ENCODE assay signal across 8 cellular contexts in genomic region chr16:1379054-1379862, GRCh38. TPM values are rescaled to one million over a fixed set of nuclear protein-coding genes. Genes with fewer than 3 reads are reported as not detected.
DNase-seq lines count a peak whose midpoint lies in the region; FAIRE-seq and TF ChIP-seq lines count a peak whose summit lies in the region.

No MANE protein-coding gene starts in this region.

- H3K36me3 ChIP-seq in astrocyte (ENCODE audit: insufficient read depth, low read length): no peaks in the 10 kb centered on the region
- peaks cover 0 to 46% (median 13%) of the 10 kb centered on the region in 4 donors for H3K36me3 ChIP-seq in sigmoid colon

- intact Hi-C loops in sigmoid colon (cut with DNase I): no loop called here

- H3K27ac ChIP-seq in 22Rv1 (peak overlapping the region; percentile 89), astrocyte (ENCODE audit: low read depth, low read length) (peak overlapping the region; percentile 61), sigmoid colon (peak overlapping the region; percentile 69 to 80 (median 74))

- H3K79me2 ChIP-seq in astrocyte (ENCODE audit: insufficient read depth, low read length): peaks cover 5% of the 10 kb centered on the region

- peaks cover 22% of the 10 kb centered on the region for H4K20me1 ChIP-seq in astrocyte (ENCODE audit: insufficient read depth, low read length)

- no peaks in the 10 kb centered on the region for H3K27me3 ChIP-seq in astrocyte (ENCODE audit: insufficient read depth, low read length)
- no peaks in the 10 kb centered on the region for H3K27me3 ChIP-seq in sigmoid colon

- H3K36me3 Mint-ChIP-seq in astrocyte (ENCODE audit: low read depth, unreplicated experiment): peaks cover 5% of the 10 kb centered on the region

- peak overlapping the region; percentile 87 for H3K9ac ChIP-seq in astrocyte (ENCODE audit: low read length)

- DNase-seq in GM12892 (ENCODE audit: insufficient read length) (peak; percentile 84), T-helper 9 cell (peak; percentile 69), astrocyte (ENCODE audit: low read depth) (peak; percentile 40), hypothalamus (lab: John Stamatoyannopoulos, UW) (peak in 37 of 51 donors; percentile 4 to 81 (median 46)), sigmoid colon (peak; percentile 86), pons (ENCODE audit: low spot score) (no peak)

- TF ChIP-seq CTCF in 22Rv1 (IDR thresholded peaks at IDR 0.05) (no peak), astrocyte (IDR thresholded peaks at IDR 0.05; ENCODE audit: insufficient read depth, low read depth, low read length) (no peak), sigmoid colon (IDR thresholded peaks at IDR 0.05) (no peak)

- H3K4me3 ChIP-seq in astrocyte (ENCODE audit: insufficient read depth, low read depth, low read length): peak overlapping the region; percentile 60
- H3K4me3 ChIP-seq in sigmoid colon: peak overlapping the region; percentile 22 to 62 (median 52)

- peak overlapping the region; percentile 81 for H3K4me3 Mint-ChIP-seq in astrocyte (ENCODE audit: unreplicated experiment)

- H2AFZ ChIP-seq in astrocyte (ENCODE audit: low read depth, low read length): peak overlapping the region; percentile 52

- TF ChIP-seq EP300 in Ishikawa (IDR thresholded peaks at IDR 0.05; ENCODE audit: borderline replicate concordance) (no peak), sigmoid colon (IDR thresholded peaks at IDR 0.05) (peak in 3 of 4 donors; percentile 7 to 73 (median 53))

- H3K4me1 ChIP-seq in astrocyte (ENCODE audit: insufficient read depth, low read length) (peaks cover 11% of the 10 kb centered on the region), sigmoid colon (peaks cover 0 to 24% (median 22%) of the 10 kb centered on the region in 4 donors)

- H3K27ac Mint-ChIP-seq in astrocyte (ENCODE audit: unreplicated experiment): peak overlapping the region; percentile 85

- peaks cover 2% of the 10 kb centered on the region for H3K4me1 Mint-ChIP-seq in astrocyte (ENCODE audit: low read depth, unreplicated experiment)

- peak overlapping the region; percentile 92 for H3K4me2 ChIP-seq in astrocyte (ENCODE audit: low read length)

- no peaks in the 10 kb centered on the region for H3K9me3 Mint-ChIP-seq in astrocyte (ENCODE audit: unreplicated experiment)

- H3K27me3 Mint-ChIP-seq in astrocyte (ENCODE audit: low read depth, unreplicated experiment): peaks cover 3% of the 10 kb centered on the region

- peak; percentile 89 for FAIRE-seq in GM12892 (lab: Jason Lieb, UNC)
- FAIRE-seq in astrocyte (lab: Jason Lieb, UNC): no peak

- 1% methylated on average over 105 of the region's 105 CpGs for WGBS in sigmoid colon, 2 donors

- H3K9me3 ChIP-seq in astrocyte (ENCODE audit: insufficient read depth, low read depth, low read length): no peaks in the 10 kb centered on the region
- H3K9me3 ChIP-seq in sigmoid colon: no peaks in the 10 kb centered on the region

- TF ChIP-seq POLR2A in GM12892 (IDR thresholded peaks at IDR 0.05; ENCODE audit: low read depth, low read length) (peak; percentile 51; the same call in 1 of the 2 replicates), sigmoid colon (IDR thresholded peaks at IDR 0.05) (no peak)

- TF ChIP-seq RAD21 in Ishikawa (IDR thresholded peaks at IDR 0.05; ENCODE audit: low read depth): no peak

TF ChIP-seq in Ishikawa, 13 proteins besides CTCF, POLR2A, EP300 and RAD21:
- TF ChIP-seq TAF1 (IDR thresholded peaks at IDR 0.05; ENCODE audit: low read depth) (peak; percentile 48; the same call in 1 of the 2 replicates), NFIC (IDR thresholded peaks at IDR 0.05) (peak; percentile 15; the same call in 1 of the 2 replicates), TCF12 (IDR thresholded peaks at IDR 0.05; ENCODE audit: low read depth) (0 out of 2 replicates have a peak, but pooled peaks have one; percentile 41), ZBTB7A (IDR thresholded peaks at IDR 0.05; ENCODE audit: low read depth) (peak; percentile 70; the same call in 1 of the 2 replicates), CREB1 (IDR thresholded peaks at IDR 0.05; ENCODE audit: low read depth) (no peak), MAX (IDR thresholded peaks at IDR 0.05) (peak; percentile 68; the same call in 1 of the 2 replicates), YY1 (IDR thresholded peaks at IDR 0.05; ENCODE audit: low read depth) (no peak)

RNA-seq across cellular contexts. Expression of gene GNPTG, which starts 27.5 kb away (rescaled TPM):
- polyA plus RNA-seq in GM12892 (2012; ENCODE audit: missing spikeins): 15.3 TPM
- 45.5 and 60.5 TPM in 2 replicates for total RNA-seq in astrocyte
- total RNA-seq in sigmoid colon: 10 to 100 TPM; 42.1 to 60.1 (median 43.7) TPM
- 10 to 100 TPM; 28.0 to 46.0 (median 30.6) TPM for polyA plus RNA-seq in sigmoid colon

RNA-seq across cellular contexts. Expression of gene TSR3, which starts 27.6 kb away (rescaled TPM):
- polyA plus RNA-seq in GM12892 (2012; ENCODE audit: missing spikeins): 17.8 TPM
- 60.1 and 63.3 TPM in 2 replicates for total RNA-seq in astrocyte
- total RNA-seq in sigmoid colon: 100 to 1,000 TPM in 2 of 4 donors, 10 to 100 TPM in 2; 83.4 to 107 (median 98.3) TPM
- 10 to 100 TPM; 59.0 to 69.1 (median 66.9) TPM for polyA plus RNA-seq in sigmoid colon

RNA-seq across cellular contexts. Expression of gene UNKL, which starts 35.2 kb away (rescaled TPM):
- polyA plus RNA-seq in GM12892 (2012; ENCODE audit: missing spikeins): 7.6 TPM
- 10.7 and 11.1 TPM in 2 replicates for total RNA-seq in astrocyte
- 10 to 100 TPM; 19.6 to 29.1 (median 20.7) TPM for total RNA-seq in sigmoid colon
- 10 to 100 TPM in 2 of 3 donors, 1 to 10 TPM in 1; 2.1 to 13.0 (median 10.8) TPM for polyA plus RNA-seq in sigmoid colon

RNA-seq across cellular contexts. Expression of gene UQCC4, which starts 41.3 kb away (rescaled TPM):
- 15.1 TPM for polyA plus RNA-seq in GM12892 (2012; ENCODE audit: missing spikeins)
- total RNA-seq in astrocyte (12.7 and 13.5 TPM in 2 replicates), sigmoid colon (10 to 100 TPM in 3 of 4 donors, 1 to 10 TPM in 1; 8.3 to 17.4 (median 15.6) TPM)
- 10 to 100 TPM; 25.8 to 32.6 (median 27.0) TPM for polyA plus RNA-seq in sigmoid colon

RNA-seq across cellular contexts. Expression of gene BAIAP3, which starts 45.8 kb away (rescaled TPM):
- 0.36 TPM for polyA plus RNA-seq in GM12892 (2012; ENCODE audit: missing spikeins)
- total RNA-seq in astrocyte (1.4 and 2.6 TPM in 2 replicates), sigmoid colon (1 to 10 TPM in 3 of 4 donors, not detected in 1; 1.1 to 1.8 (median 1.6) TPM)
- polyA plus RNA-seq in sigmoid colon: 1 to 10 TPM in 2 of 3 donors, under 1 TPM in 1; 0.60 to 5.5 (median 1.8) TPM
